9 cellular contexts compared by ENCODE assay signal in genomic region chr2:39665811-39666488, GRCh38. TPM values are rescaled to one million over a fixed set of nuclear protein-coding genes. Genes with fewer than 3 reads are reported as not detected.
DNase-seq lines count a peak whose midpoint lies in the region; ATAC-seq lines count a peak whose summit lies in the region.
"Had no signal": no experiment of that assay in that cellular context is flagged by ENCODE, and none has a peak within 500 bp of the region (broad histone marks: within the 10 kb centered on the region; RNA-seq: fewer than 3 reads in every experiment).

Gene TMEM178A, plus strand, starts transcription at chr2:39665917. Its CDS starts 58 bp downstream, at chr2:39665975.

- H3K4me3 ChIP-seq in ACC112 (ENCODE audit: low read depth, low read length) (peak within 1 kb of the TSS; percentile 70), iPS DF 6.9 (ENCODE audit: low read length) (peak within 1 kb of the TSS; percentile 77), skin epidermis (peak within 1 kb of the TSS; percentile 17 to 45 (median 26))

- H3K27me3 Mint-ChIP-seq in activated naive CD8-positive, alpha-beta T cell treated with anti-CD3 and anti-CD28 coated beads, Interleukin-2, amount 10 ng/mL, durations not matched to agents 7 days and 5 days: peaks cover 75% of the 10 kb centered on the region

- peak; percentile 43 for DNase-seq in activated naive CD8-positive, alpha-beta T cell treated with anti-CD3 and anti-CD28 coated beads, Interleukin-2, amount 10 ng/mL, durations not matched to agents 7 days and 5 days
- DNase-seq in iPS DF 6.9 (ENCODE audit: low read depth, low spot score): no peak
- DNase-seq in HUDEP-2 (lab: John Stamatoyannopoulos, UW; ENCODE audit: unreplicated experiment in 76 of 76): no peak

- peaks cover 3% of the 10 kb centered on the region for H3K4me1 Mint-ChIP-seq in activated naive CD8-positive, alpha-beta T cell treated with anti-CD3 and anti-CD28 coated beads, Interleukin-2, amount 10 ng/mL, durations not matched to agents 7 days and 5 days

- peaks cover 6% of the 10 kb centered on the region for H3K4me1 ChIP-seq in ACC112 (ENCODE audit: control insufficient read depth, insufficient read depth, low read length, unreplicated experiment)
- H3K4me1 ChIP-seq in iPS DF 6.9 (ENCODE audit: control insufficient read depth, insufficient read depth, low read length): no peaks in the 10 kb centered on the region; the same call in 1 of the 2 replicates

- H3K27me3 ChIP-seq in ACC112 (ENCODE audit: insufficient read depth, low read length) (peaks cover 72% of the 10 kb centered on the region), iPS DF 6.9 (ENCODE audit: control insufficient read depth, insufficient read depth, low read length) (no peaks in the 10 kb centered on the region; the same call in 1 of the 2 replicates)

- H3K9me3 ChIP-seq in iPS DF 6.9 (ENCODE audit: control insufficient read depth, insufficient read depth, low read length): no peaks in the 10 kb centered on the region
- H3K9me3 ChIP-seq: adrenal gland had no signal

- H2AFZ ChIP-seq in ACC112 (ENCODE audit: low read length, unreplicated experiment): peak within 1 kb of the TSS; percentile 35

- peak within 1 kb of the TSS; percentile 84 for H3K4me3 Mint-ChIP-seq in activated naive CD8-positive, alpha-beta T cell treated with anti-CD3 and anti-CD28 coated beads, Interleukin-2, amount 10 ng/mL, durations not matched to agents 7 days and 5 days

- H3K27ac Mint-ChIP-seq in activated naive CD8-positive, alpha-beta T cell treated with anti-CD3 and anti-CD28 coated beads, Interleukin-2, amount 10 ng/mL, durations not matched to agents 7 days and 5 days: peak within 1 kb of the TSS; percentile 39

- H3K9me3 Mint-ChIP-seq in activated naive CD8-positive, alpha-beta T cell treated with anti-CD3 and anti-CD28 coated beads, Interleukin-2, amount 10 ng/mL, durations not matched to agents 7 days and 5 days: no peaks in the 10 kb centered on the region

- H3K36me3 ChIP-seq in ACC112 (ENCODE audit: insufficient read depth, low read length) (no peaks in the 10 kb centered on the region), iPS DF 6.9 (ENCODE audit: control insufficient read depth, insufficient read depth, low read length) (no peaks in the 10 kb centered on the region)
- H3K36me3 ChIP-seq: adrenal gland had no signal

- POLR2A ChIA-PET in activated naive CD8-positive, alpha-beta T cell treated with anti-CD3 and anti-CD28 coated beads, Interleukin-2, amount 10 ng/mL, durations not matched to agents 7 days and 5 days (lab: Charles Lee): no interaction called here

- H3K27ac ChIP-seq in ACC112 (ENCODE audit: low read depth, low read length) (no peak within 1 kb of the TSS), iPS DF 6.9 (ENCODE audit: low read length) (no peak within 1 kb of the TSS), skin epidermis (peak within 1 kb of the TSS in 2 of 21 experiments; percentile 44 to 62)
- H3K27ac ChIP-seq: adrenal gland had no signal

- no peaks in the 10 kb centered on the region for H3K79me2 ChIP-seq in ACC112 (ENCODE audit: control insufficient read depth, insufficient read depth, low read length, unreplicated experiment)

- ATAC-seq in GM19351 (IDR thresholded peaks at IDR 0.05; ENCODE audit: unreplicated experiment): peak; percentile 52
- ATAC-seq in activated naive CD8-positive, alpha-beta T cell treated with anti-CD3 and anti-CD28 coated beads, Interleukin-2, amount 10 ng/mL, durations not matched to agents 7 days and 5 days (ENCODE audit: low read depth): peak; percentile 47
- no peak for ATAC-seq in HG03460 (IDR thresholded peaks at IDR 0.05; ENCODE audit: unreplicated experiment)
- ATAC-seq in HG02798 (IDR thresholded peaks at IDR 0.05; ENCODE audit: poor library complexity, unreplicated experiment): no peak

- H3K36me3 Mint-ChIP-seq in activated naive CD8-positive, alpha-beta T cell treated with anti-CD3 and anti-CD28 coated beads, Interleukin-2, amount 10 ng/mL, durations not matched to agents 7 days and 5 days: no peaks in the 10 kb centered on the region

- WGBS in iPS DF 6.9 (ENCODE audit: insufficient coverage, insufficient read length): no CpG with 5 or more reads among the region's 90 CpGs

RNA-seq across cellular contexts. Expression of gene TMEM178A, which starts in this region (rescaled TPM):
- under 1 TPM; 0.17 to 0.23 TPM for total RNA-seq in activated naive CD8-positive, alpha-beta T cell treated with anti-CD3 and anti-CD28 coated beads, Interleukin-2, amount 10 ng/mL, durations not matched to agents 7 days and 5 days

Comparison
In these comparisons a context has a peak if more than half of its experiments do, and no peak if none do; other contexts are left out.
1. Peak in DNase-seq and ATAC-seq in activated naive CD8-positive, alpha-beta T cell treated with anti-CD3 and anti-CD28 coated beads, Interleukin-2, amount 10 ng/mL, durations not matched to agents 7 days and 5 days; RNA of the gene not detected or under 1 TPM.
2. H3K4me3 ChIP-seq: peak in every context shown above with its lines; median percentile 77 in iPS DF 6.9; 70 in ACC112; 26 in skin epidermis.